Comparison of ENCODE assay signal across 26 cellular contexts in the genomic region with DNA sequence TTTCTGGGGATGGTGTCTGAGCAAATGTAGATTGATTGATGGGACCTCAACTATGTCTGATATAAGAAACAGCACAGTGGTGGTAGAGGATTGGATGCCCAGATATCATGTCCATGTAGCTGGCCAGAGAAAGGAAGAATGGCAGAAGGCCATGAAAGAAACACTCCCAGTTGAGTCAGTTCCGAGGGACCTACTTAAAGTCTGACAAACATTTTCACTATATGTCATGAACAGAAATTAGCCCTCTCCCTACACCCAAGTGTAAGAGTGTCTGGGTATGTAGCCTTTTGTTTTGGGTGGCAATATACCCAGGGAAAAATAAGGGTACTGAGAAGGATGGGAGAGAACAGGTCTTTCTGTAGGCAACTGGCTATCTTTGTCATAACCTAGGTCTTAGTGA.
DNase-seq lines count a peak whose midpoint lies in the region; ATAC-seq, FAIRE-seq and TF ChIP-seq lines count a peak whose summit lies in the region.
"Had no signal": no experiment of that assay in that cellular context is flagged by ENCODE, and none has a peak within 500 bp of the region (broad histone marks: within the 10 kb centered on the region; RNA-seq: fewer than 3 reads in every experiment).

No MANE protein-coding gene starts in this region.

- RAD21 ChIA-PET in HCT116 (lab: Charles Lee; ENCODE audit: low non-redundant PET in 1 of 2, low total read pairs in 2 of 2, uncharacterized antibody in 2 of 2, unreplicated experiment in 2 of 2), result no interaction called here

- WGBS in smooth muscle cell (ENCODE audit: low lambda C conversion rate), result 100% methylated on average over 1 of the region's 1 CpG

- H4K20me1 ChIP-seq in HCT116 (ENCODE audit: insufficient read depth) (no peaks in the 10 kb centered on the region), smooth muscle cell (ENCODE audit: low read depth) (no peaks in the 10 kb centered on the region)

- H3K9ac ChIP-seq in HCT116 (ENCODE audit: low read length), result no peak overlapping the region
- no peak overlapping the region for H3K9ac ChIP-seq in smooth muscle cell (ENCODE audit: low read depth)

- H3K4me2 ChIP-seq in HCT116 (ENCODE audit: low read length) (peak overlapping the region; percentile 57), smooth muscle cell (no peak overlapping the region)
- H3K4me2 ChIP-seq: hepatocyte had no signal

- DNase-seq in HCT116 (ENCODE audit: low read depth, low spot score) (no peak), RCC 7860 (ENCODE audit: low spot score) (peak; percentile 5), epithelial cell of esophagus (ENCODE audit: low read depth) (peak; percentile 23), smooth muscle cell (lab: John Stamatoyannopoulos, UW; ENCODE audit: unreplicated experiment) (no peak), NCI-H526 treated with DMSO at 0.1 percent for 48 hours (lab: John Stamatoyannopoulos, UW) (no peak)
- DNase-seq: activated B cell treated with CpG ODN at 0.5 μM for 24 hours; activated CD4-positive, alpha-beta T cell treated with anti-CD3 and anti-CD28 coated beads, Interleukin-2, amount 50 U/mL, for 4 hours; activated naive CD4-positive, alpha-beta T cell treated with anti-CD3 and anti-CD28 coated beads, Interleukin-2, amount 10 ng/mL, durations not matched to agents 7 days and 5 days; effector memory CD4-positive, alpha-beta T cell; gastrocnemius medialis; naive B cell; NCI-H1417 treated with DMSO at 0.1 percent for 48 hours; NCI-H2081 treated with DMSO at 0.1 percent for 48 hours; NCI-H446; stimulated activated naive CD8-positive, alpha-beta T cell treated with anti-CD3 and anti-CD28 coated beads, Interleukin-15, Interleukin-2, amounts not matched to agents 100 U/mL and 50 U/mL, for 24 hours; uterus had no signal

- no peaks in the 10 kb centered on the region for H3K9me2 ChIP-seq in HCT116 (ENCODE audit: insufficient read depth)

- no peak for TF ChIP-seq CTCF in HCT116 (IDR thresholded peaks at IDR 0.05 in 2 of 3, conservative IDR thresholded peaks at IDR 0.05 in 1 of 3; ENCODE audit: borderline replicate concordance in 1 of 3, insufficient read depth in 1 of 3, low read depth in 2 of 3, low read length in 2 of 3)
- no peak for TF ChIP-seq CTCF in epithelial cell of esophagus (IDR thresholded peaks at IDR 0.05; ENCODE audit: insufficient read depth, low read depth, low read length, missing control alignments)
- no peak for TF ChIP-seq CTCF in smooth muscle cell (IDR thresholded peaks at IDR 0.05; ENCODE audit: borderline replicate concordance, insufficient read depth, poor library complexity, severe bottlenecking)

- no peak for TF ChIP-seq POLR2A in HCT116 (IDR thresholded peaks at IDR 0.05; ENCODE audit: borderline replicate concordance, extremely low read depth, insufficient read depth, insufficient read length)

- peak overlapping the region in 1 of 2 experiments; percentile 15; a peak in 1 of 4 replicates for H3K4me3 ChIP-seq in HCT116 (replicated peaks in 1 of 2; ENCODE audit: low read depth in 1 of 2, low read length in 2 of 2)
- H3K4me3 ChIP-seq in epithelial cell of esophagus (ENCODE audit: low read length), result no peak overlapping the region
- no peak overlapping the region for H3K4me3 ChIP-seq in smooth muscle cell
- H3K4me3 ChIP-seq: coronary artery, esophagus muscularis mucosa, gastrocnemius medialis, hepatocyte, K562, thoracic aorta, uterus had no signal

- BruUV-seq in HCT116 (replicated peaks; lab: Mats Ljungman, UMichigan), result no TSS peak

- no peak for TF ChIP-seq RAD21 in HCT116 (IDR thresholded peaks at IDR 0.05; ENCODE audit: low read depth)

- FAIRE-seq in RCC 7860 (lab: Jason Lieb, UNC), result no peak
- FAIRE-seq: D721Med, H1, K562 had no signal

- H3K27ac ChIP-seq in HCT116 (ENCODE audit: low read depth, low read length) (peak overlapping the region; percentile 32; the same call in 1 of the 2 replicates), smooth muscle cell (ENCODE audit: low read depth) (peak overlapping the region; percentile 30)
- H3K27ac ChIP-seq: coronary artery, esophagus muscularis mucosa, gastrocnemius medialis, hepatocyte, thoracic aorta, uterus had no signal

- POLR2A ChIA-PET in HCT116 (lab: Charles Lee), result no interaction called here

- H3K79me2 ChIP-seq in HCT116 (ENCODE audit: insufficient read depth, low read length), result no peaks in the 10 kb centered on the region
- H3K79me2 ChIP-seq in smooth muscle cell (ENCODE audit: low read depth), result no peaks in the 10 kb centered on the region
- H3K79me2 ChIP-seq: hepatocyte had no signal

- H3K9me3 ChIP-seq in HCT116 (ENCODE audit: control insufficient read depth in 1 of 2, insufficient read depth in 1 of 2, low read depth in 1 of 2, low read length in 2 of 2) (no peaks in the 10 kb centered on the region), smooth muscle cell (replicated peaks; ENCODE audit: low read depth) (no peaks in the 10 kb centered on the region)
- H3K9me3 ChIP-seq: thoracic aorta had no signal

- CTCF ChIA-PET in HCT116 (lab: Charles Lee), result no interaction called here

- H3K36me3 ChIP-seq in HCT116 (ENCODE audit: control insufficient read depth in 1 of 2, insufficient read depth in 2 of 2, low read length in 2 of 2), result no peaks in the 10 kb centered on the region
- no peaks in the 10 kb centered on the region for H3K36me3 ChIP-seq in smooth muscle cell (ENCODE audit: low read depth)
- H3K36me3 ChIP-seq: esophagus muscularis mucosa, gastrocnemius medialis, thoracic aorta, uterus had no signal

- no peaks in the 10 kb centered on the region for H3K27me3 ChIP-seq in HCT116 (ENCODE audit: insufficient read depth, low read length)
- no peaks in the 10 kb centered on the region for H3K27me3 ChIP-seq in smooth muscle cell (ENCODE audit: low read depth)
- H3K27me3 ChIP-seq: esophagus muscularis mucosa, gastrocnemius medialis, hepatocyte, uterus had no signal

- intact Hi-C loops in HCT116 (cut with micrococcal nuclease), result no loop called here

- peak; percentile 58 for ATAC-seq in HCT116
- no peak for ATAC-seq in HG03045 (IDR thresholded peaks at IDR 0.05; ENCODE audit: unreplicated experiment)
- ATAC-seq in GM18519 (IDR thresholded peaks at IDR 0.05; ENCODE audit: low FRiP score, unreplicated experiment), result no peak
- ATAC-seq: gastrocnemius medialis, K562, Right ventricle myocardium inferior had no signal

- peaks cover 5% of the 10 kb centered on the region for H3F3A ChIP-seq in smooth muscle cell (ENCODE audit: low read depth)

- peaks cover 12 to 33% of the 10 kb centered on the region in 2 experiments for H3K4me1 ChIP-seq in HCT116 (ENCODE audit: control insufficient read depth in 1 of 2, insufficient read depth in 2 of 2, low read length in 2 of 2)
- H3K4me1 ChIP-seq in smooth muscle cell (ENCODE audit: low read depth), result peaks cover 6% of the 10 kb centered on the region
- H3K4me1 ChIP-seq: gastrocnemius medialis, uterus had no signal

- peak overlapping the region; percentile 47 for H2AFZ ChIP-seq in HCT116 (ENCODE audit: low read depth, low read length, poor library complexity, severe bottlenecking)
- H2AFZ ChIP-seq in smooth muscle cell (ENCODE audit: low read depth), result no peak overlapping the region
- H2AFZ ChIP-seq: hepatocyte had no signal

TF ChIP-seq in HCT116, 20 proteins besides CTCF, POLR2A, EP300 and RAD21:
- TF ChIP-seq ZFX (IDR thresholded peaks at IDR 0.05), result no peak
- TF ChIP-seq SRF (IDR thresholded peaks at IDR 0.05; ENCODE audit: low read depth), result no peak
- no peak for TF ChIP-seq YY1 (IDR thresholded peaks at IDR 0.05; ENCODE audit: extremely low read depth, insufficient replicate concordance, low read depth, low read length)
- no peak for TF ChIP-seq JUND (IDR thresholded peaks at IDR 0.05)
- no peak for TF ChIP-seq REST (IDR thresholded peaks at IDR 0.05; ENCODE audit: low read depth)
- no peak for TF ChIP-seq SIN3A (IDR thresholded peaks at IDR 0.05; ENCODE audit: low read depth)
- TF ChIP-seq EGR1 (IDR thresholded peaks at IDR 0.05; ENCODE audit: low read depth), result no peak
- TF ChIP-seq EZH2phosphoT487 (IDR thresholded peaks at IDR 0.05; ENCODE audit: borderline replicate concordance), result no peak

Comparison
In these comparisons a context has a peak if more than half of its experiments do, and no peak if none do; other contexts are left out.
1. DNase-seq: peak in RCC 7860 (single experiment) and epithelial cell of esophagus (single experiment); none in HCT116 (single experiment), smooth muscle cell (single experiment) and NCI-H526 treated with DMSO at 0.1 percent for 48 hours (single experiment).